Comparison of ENCODE assay signal across 19 cellular contexts in the genomic region with DNA sequence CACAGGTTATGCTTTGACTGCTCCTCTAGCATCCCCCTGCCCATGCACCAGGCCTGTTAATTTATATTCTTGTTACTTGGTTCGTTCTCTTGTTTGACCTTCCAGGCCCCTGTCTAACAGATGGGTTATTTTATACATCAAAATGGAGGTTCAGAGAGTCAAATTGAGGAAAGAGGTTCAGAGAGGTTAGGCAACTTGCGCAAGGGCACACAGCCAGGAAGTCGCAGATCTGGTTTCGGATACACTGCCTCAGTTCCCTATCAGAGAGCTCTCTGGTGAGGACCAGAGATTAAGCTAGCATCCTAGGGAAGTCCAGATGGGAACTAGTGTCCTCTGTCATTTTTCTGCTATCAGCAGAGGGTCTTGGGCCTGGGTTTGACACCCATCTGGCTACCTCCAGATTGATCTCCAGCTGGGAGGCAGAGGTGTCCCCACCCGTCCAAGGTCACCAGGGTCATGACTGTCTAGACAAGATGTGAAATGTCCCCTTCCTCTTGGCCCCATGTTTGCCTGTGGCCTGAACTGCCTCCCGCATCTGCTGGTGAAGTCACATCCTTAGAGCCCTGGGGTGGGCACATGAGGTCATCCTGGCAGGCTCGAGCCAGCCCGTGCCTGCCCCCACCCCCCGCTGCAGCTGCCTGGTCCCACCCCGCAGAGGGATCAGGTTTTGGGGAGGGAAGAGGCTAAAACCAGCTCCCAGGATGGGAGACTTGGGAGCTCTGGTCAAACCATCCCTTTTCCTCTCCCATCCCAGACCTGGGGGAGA.
DNase-seq lines count a peak whose midpoint lies in the region; ATAC-seq and TF ChIP-seq lines count a peak whose summit lies in the region.
"Had no signal": no experiment of that assay in that cellular context is flagged by ENCODE, and none has a peak within 500 bp of the region (broad histone marks: within the 10 kb centered on the region; RNA-seq: fewer than 3 reads in every experiment).

No MANE protein-coding gene starts in this region.

- H3K4me1 ChIP-seq in right cardiac atrium (ENCODE audit: control insufficient read depth, insufficient read depth, low read length) (peaks cover 4% of the 10 kb centered on the region), SJCRH30 (peaks cover 49% of the 10 kb centered on the region)

- intact Hi-C loops in left cardiac atrium (cut with DNase I), result loop anchor here in 1 of 2 donors (10.0 kb wide), 1 partner anchor 87 kb away; the partner anchor contains the start of gene NCOR2
- intact Hi-C loops in right cardiac atrium (cut with DNase I), result no loop called here

- TF ChIP-seq CTCF in fibroblast of villous mesenchyme (IDR thresholded peaks at IDR 0.05; ENCODE audit: insufficient read depth, low read depth, low read length) (no peak), brain microvascular endothelial cell (IDR thresholded peaks at IDR 0.05; ENCODE audit: low read depth, low read length, missing control alignments) (no peak)

- H3K9me3 ChIP-seq in right cardiac atrium (ENCODE audit: control insufficient read depth, low read length) (no peaks in the 10 kb centered on the region), SJCRH30 (replicated peaks) (peaks cover 16% of the 10 kb centered on the region)

- no peaks in the 10 kb centered on the region for H3K36me3 ChIP-seq in SJCRH30
- no peaks in the 10 kb centered on the region for H3K36me3 ChIP-seq in brain microvascular endothelial cell (replicated peaks)

- ATAC-seq in left cardiac atrium, result no peak
- no peak for ATAC-seq in right cardiac atrium
- ATAC-seq: naive thymus-derived CD8-positive, alpha-beta T cell had no signal

- no peak overlapping the region for H3K27ac ChIP-seq in right cardiac atrium (ENCODE audit: low read length)
- H3K27ac ChIP-seq in SJCRH30, result peak overlapping the region; percentile 87
- peak overlapping the region; percentile 73 for H3K27ac ChIP-seq in substantia nigra (ENCODE audit: low read depth, low read length, poor library complexity, severe bottlenecking)
- H3K27ac ChIP-seq in brain microvascular endothelial cell, result no peak overlapping the region

- WGBS in right cardiac atrium, result 52% methylated on average over 10 of the region's 10 CpGs

- H3K27me3 ChIP-seq in right cardiac atrium (ENCODE audit: control insufficient read depth, insufficient read depth), result no peaks in the 10 kb centered on the region
- H3K27me3 ChIP-seq in SJCRH30, result no peaks in the 10 kb centered on the region
- H3K27me3 ChIP-seq in brain microvascular endothelial cell (replicated peaks), result no peaks in the 10 kb centered on the region

- peak; percentile 62 for DNase-seq in left cardiac atrium
- no peak for DNase-seq in right cardiac atrium
- peak; percentile 89 to 90 for DNase-seq in SJCRH30
- peak; percentile 28 for DNase-seq in fibroblast of villous mesenchyme (ENCODE audit: low read depth)
- peak in 12 of 49 donors; percentile 9 to 52 (median 20) for DNase-seq in substantia nigra (lab: John Stamatoyannopoulos, UW)
- no peak for DNase-seq in activated CD8-positive, alpha-beta memory T cell treated with anti-CD3 and anti-CD28 coated beads for 24 hours
- DNase-seq in SW 1271 (lab: John Stamatoyannopoulos, UW), result no peak
- DNase-seq in brain microvascular endothelial cell, result no peak
- DNase-seq: ACHN; activated CD4-positive, alpha-beta T cell treated with anti-CD3 and anti-CD28 coated beads, Interleukin-2, amount 50 U/mL, for 1 hour; erythroblast; GF-D8; hippocampal formation; Karpas-422; naive thymus-derived CD8-positive, alpha-beta T cell; NCI-H187; NCI-H526; T1000 had no signal

- in situ Hi-C loops in brain microvascular endothelial cell (cut with HindIII; ENCODE audit: low pct_ligation_motif_present, low sequenced_read_pairs), result no loop called here

- no peak overlapping the region for H3K4me3 ChIP-seq in right cardiac atrium (ENCODE audit: low read length)
- no peak overlapping the region for H3K4me3 ChIP-seq in SJCRH30
- no peak overlapping the region for H3K4me3 ChIP-seq in fibroblast of villous mesenchyme (ENCODE audit: low read depth, low read length)
- H3K4me3 ChIP-seq in brain microvascular endothelial cell (ENCODE audit: low read depth, low read length), result no peak overlapping the region
- H3K4me3 ChIP-seq: coronary artery had no signal

Comparison
In these comparisons a context has a peak if more than half of its experiments do, and no peak if none do; other contexts are left out.
1. DNase-seq: peak in left cardiac atrium (single experiment), SJCRH30 (2 of 2) and fibroblast of villous mesenchyme (single experiment); none in right cardiac atrium (0 of 3), activated CD8-positive, alpha-beta memory T cell treated with anti-CD3 and anti-CD28 coated beads for 24 hours (single experiment), SW 1271 (0 of 2) and brain microvascular endothelial cell (single experiment).
2. H3K27ac ChIP-seq: peak in SJCRH30 (single experiment) and substantia nigra (single experiment); none in right cardiac atrium (single experiment) and brain microvascular endothelial cell (single experiment).